ENCODE assay signal across 1 cellular context in the genomic region with DNA sequence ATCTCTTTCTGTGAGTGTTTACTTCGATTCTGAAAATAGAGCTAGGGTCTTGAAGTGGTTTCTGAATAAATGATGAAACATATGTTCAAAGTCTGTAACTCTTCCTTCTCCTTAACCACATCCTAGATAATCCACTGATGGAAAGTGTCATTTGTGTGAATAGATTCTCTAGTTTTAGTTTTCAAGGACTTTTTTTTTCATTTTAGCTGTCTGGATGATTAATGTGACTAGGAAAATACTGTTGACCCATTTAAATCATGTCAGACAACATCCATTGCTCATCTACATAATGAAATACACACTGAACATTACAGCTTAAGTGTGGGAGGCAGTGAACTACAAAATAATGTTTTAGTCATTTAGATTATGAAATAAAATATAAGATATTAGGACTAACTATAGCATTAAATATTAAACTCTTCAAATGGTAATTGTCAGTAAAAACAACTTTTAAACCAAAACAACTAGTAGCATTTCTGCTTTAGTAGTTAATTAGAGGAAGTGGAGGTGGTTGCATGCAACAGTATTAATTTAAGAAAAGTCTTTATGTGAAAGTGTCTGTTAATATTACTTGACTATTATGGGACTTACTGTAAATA.
TF ChIP-seq lines count a peak whose summit lies in the region.

No MANE protein-coding gene starts in this region.

TF ChIP-seq in K562, 482 proteins besides CTCF, POLR2A, EP300 and RAD21 (continued from another document and continues in another):
- TF ChIP-seq, protein P1, sequence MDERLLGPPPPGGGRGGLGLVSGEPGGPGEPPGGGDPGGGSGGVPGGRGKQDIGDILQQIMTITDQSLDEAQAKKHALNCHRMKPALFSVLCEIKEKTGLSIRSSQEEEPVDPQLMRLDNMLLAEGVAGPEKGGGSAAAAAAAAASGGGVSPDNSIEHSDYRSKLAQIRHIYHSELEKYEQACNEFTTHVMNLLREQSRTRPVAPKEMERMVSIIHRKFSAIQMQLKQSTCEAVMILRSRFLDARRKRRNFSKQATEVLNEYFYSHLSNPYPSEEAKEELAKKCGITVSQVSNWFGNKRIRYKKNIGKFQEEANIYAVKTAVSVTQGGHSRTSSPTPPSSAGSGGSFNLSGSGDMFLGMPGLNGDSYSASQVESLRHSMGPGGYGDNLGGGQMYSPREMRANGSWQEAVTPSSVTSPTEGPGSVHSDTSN (CRISPR knock-in tag; IDR thresholded peaks at IDR 0.05; ENCODE audit: low read depth), result peak; percentile 92; the same call in 1 of the 2 replicates
- TF ChIP-seq, protein P1 (tag; conservative IDR thresholded peaks at IDR 0.05; ENCODE audit: low read depth), result peak; percentile 100
- TF ChIP-seq SRSF3 (IDR thresholded peaks at IDR 0.05; ENCODE audit: insufficient read depth, low read length), result no peak
- TF ChIP-seq NCOA2 (IDR thresholded peaks at IDR 0.05; ENCODE audit: partially characterized antibody in 2 of 2), result peak in 1 of 2 experiments; percentile 34
- no peak for TF ChIP-seq MYBL2 (IDR thresholded peaks at IDR 0.05; ENCODE audit: low read depth)
- TF ChIP-seq MYBL2 (CRISPR knock-in tag; IDR thresholded peaks at IDR 0.05; ENCODE audit: borderline replicate concordance), result no peak
- TF ChIP-seq, protein P2, sequence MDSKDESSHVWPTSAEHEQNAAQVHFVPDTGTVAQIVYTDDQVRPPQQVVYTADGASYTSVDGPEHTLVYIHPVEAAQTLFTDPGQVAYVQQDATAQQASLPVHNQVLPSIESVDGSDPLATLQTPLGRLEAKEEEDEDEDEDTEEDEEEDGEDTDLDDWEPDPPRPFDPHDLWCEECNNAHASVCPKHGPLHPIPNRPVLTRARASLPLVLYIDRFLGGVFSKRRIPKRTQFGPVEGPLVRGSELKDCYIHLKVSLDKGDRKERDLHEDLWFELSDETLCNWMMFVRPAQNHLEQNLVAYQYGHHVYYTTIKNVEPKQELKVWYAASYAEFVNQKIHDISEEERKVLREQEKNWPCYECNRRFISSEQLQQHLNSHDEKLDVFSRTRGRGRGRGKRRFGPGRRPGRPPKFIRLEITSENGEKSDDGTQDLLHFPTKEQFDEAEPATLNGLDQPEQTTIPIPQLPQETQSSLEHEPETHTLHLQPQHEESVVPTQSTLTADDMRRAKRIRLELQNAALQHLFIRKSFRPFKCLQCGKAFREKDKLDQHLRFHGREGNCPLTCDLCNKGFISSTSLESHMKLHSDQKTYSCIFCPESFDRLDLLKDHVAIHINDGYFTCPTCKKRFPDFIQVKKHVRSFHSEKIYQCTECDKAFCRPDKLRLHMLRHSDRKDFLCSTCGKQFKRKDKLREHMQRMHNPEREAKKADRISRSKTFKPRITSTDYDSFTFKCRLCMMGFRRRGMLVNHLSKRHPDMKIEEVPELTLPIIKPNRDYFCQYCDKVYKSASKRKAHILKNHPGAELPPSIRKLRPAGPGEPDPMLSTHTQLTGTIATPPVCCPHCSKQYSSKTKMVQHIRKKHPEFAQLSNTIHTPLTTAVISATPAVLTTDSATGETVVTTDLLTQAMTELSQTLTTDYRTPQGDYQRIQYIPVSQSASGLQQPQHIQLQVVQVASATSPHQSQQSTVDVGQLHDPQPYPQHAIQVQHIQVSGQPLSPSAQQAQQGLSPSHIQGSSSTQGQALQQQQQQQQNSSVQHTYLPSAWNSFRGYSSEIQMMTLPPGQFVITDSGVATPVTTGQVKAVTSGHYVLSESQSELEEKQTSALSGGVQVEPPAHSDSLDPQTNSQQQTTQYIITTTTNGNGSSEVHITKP (IDR thresholded peaks at IDR 0.05; ENCODE audit: partially characterized antibody), result no peak
- TF ChIP-seq RFX5 (IDR thresholded peaks at IDR 0.05; ENCODE audit: low read depth, low read length), result no peak
- 0 out of 2 replicates have a peak, but pooled peaks have one; percentile 8 for TF ChIP-seq C11orf30 (IDR thresholded peaks at IDR 0.05; ENCODE audit: low read depth)
- peak; percentile 83 for TF ChIP-seq ZNF589 (CRISPR knock-in tag; IDR thresholded peaks at IDR 0.05; ENCODE audit: low read depth)
- peak; percentile 40; the same call in 1 of the 2 replicates for TF ChIP-seq NCOA1 (IDR thresholded peaks at IDR 0.05; ENCODE audit: low read depth)
- peak; percentile 53; the same call in 1 of the 2 replicates for TF ChIP-seq MTA1 (IDR thresholded peaks at IDR 0.05; ENCODE audit: borderline replicate concordance)
- no peak for TF ChIP-seq FIP1L1 (IDR thresholded peaks at IDR 0.05; ENCODE audit: low read depth, low read length, poor library complexity, severe bottlenecking)
- TF ChIP-seq ZNF644 (tag; IDR thresholded peaks at IDR 0.05; ENCODE audit: low read depth), result no peak
- no peak for TF ChIP-seq SIN3A (IDR thresholded peaks at IDR 0.05; ENCODE audit: borderline replicate concordance in 2 of 2, control insufficient read depth in 1 of 2, low read depth in 2 of 2, low read length in 2 of 2)
- TF ChIP-seq MCM2 (IDR thresholded peaks at IDR 0.05; ENCODE audit: low read depth), result no peak
- no peak for TF ChIP-seq ZNF184 (CRISPR knock-in tag; IDR thresholded peaks at IDR 0.05)
- TF ChIP-seq FUS (optimal IDR thresholded peaks at IDR 0.05; ENCODE audit: low read depth, low read length), result no peak
- TF ChIP-seq ZNF24 (IDR thresholded peaks at IDR 0.05), result no peak; the same call in 1 of the 2 replicates
- no peak for TF ChIP-seq GABPB2 (CRISPR knock-in tag; conservative IDR thresholded peaks at IDR 0.05)
- no peak for TF ChIP-seq ZC3H8 (IDR thresholded peaks at IDR 0.05)
- no peak for TF ChIP-seq SMAD2 (IDR thresholded peaks at IDR 0.05; ENCODE audit: low read depth, low read length)
- TF ChIP-seq, protein P3, sequence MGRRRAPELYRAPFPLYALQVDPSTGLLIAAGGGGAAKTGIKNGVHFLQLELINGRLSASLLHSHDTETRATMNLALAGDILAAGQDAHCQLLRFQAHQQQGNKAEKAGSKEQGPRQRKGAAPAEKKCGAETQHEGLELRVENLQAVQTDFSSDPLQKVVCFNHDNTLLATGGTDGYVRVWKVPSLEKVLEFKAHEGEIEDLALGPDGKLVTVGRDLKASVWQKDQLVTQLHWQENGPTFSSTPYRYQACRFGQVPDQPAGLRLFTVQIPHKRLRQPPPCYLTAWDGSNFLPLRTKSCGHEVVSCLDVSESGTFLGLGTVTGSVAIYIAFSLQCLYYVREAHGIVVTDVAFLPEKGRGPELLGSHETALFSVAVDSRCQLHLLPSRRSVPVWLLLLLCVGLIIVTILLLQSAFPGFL (CRISPR knock-in tag; IDR thresholded peaks at IDR 0.05), result no peak
- no peak for TF ChIP-seq NFRKB (IDR thresholded peaks at IDR 0.05; ENCODE audit: low read depth)
- TF ChIP-seq, protein P4, sequence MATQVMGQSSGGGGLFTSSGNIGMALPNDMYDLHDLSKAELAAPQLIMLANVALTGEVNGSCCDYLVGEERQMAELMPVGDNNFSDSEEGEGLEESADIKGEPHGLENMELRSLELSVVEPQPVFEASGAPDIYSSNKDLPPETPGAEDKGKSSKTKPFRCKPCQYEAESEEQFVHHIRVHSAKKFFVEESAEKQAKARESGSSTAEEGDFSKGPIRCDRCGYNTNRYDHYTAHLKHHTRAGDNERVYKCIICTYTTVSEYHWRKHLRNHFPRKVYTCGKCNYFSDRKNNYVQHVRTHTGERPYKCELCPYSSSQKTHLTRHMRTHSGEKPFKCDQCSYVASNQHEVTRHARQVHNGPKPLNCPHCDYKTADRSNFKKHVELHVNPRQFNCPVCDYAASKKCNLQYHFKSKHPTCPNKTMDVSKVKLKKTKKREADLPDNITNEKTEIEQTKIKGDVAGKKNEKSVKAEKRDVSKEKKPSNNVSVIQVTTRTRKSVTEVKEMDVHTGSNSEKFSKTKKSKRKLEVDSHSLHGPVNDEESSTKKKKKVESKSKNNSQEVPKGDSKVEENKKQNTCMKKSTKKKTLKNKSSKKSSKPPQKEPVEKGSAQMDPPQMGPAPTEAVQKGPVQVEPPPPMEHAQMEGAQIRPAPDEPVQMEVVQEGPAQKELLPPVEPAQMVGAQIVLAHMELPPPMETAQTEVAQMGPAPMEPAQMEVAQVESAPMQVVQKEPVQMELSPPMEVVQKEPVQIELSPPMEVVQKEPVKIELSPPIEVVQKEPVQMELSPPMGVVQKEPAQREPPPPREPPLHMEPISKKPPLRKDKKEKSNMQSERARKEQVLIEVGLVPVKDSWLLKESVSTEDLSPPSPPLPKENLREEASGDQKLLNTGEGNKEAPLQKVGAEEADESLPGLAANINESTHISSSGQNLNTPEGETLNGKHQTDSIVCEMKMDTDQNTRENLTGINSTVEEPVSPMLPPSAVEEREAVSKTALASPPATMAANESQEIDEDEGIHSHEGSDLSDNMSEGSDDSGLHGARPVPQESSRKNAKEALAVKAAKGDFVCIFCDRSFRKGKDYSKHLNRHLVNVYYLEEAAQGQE (CRISPR knock-in tag; IDR thresholded peaks at IDR 0.05; ENCODE audit: low read depth), result no peak
- TF ChIP-seq ZNF316 (IDR thresholded peaks at IDR 0.05), result no peak
- no peak for TF ChIP-seq PPARD (CRISPR knock-in tag; IDR thresholded peaks at IDR 0.05)
- TF ChIP-seq PHB (CRISPR knock-in tag; IDR thresholded peaks at IDR 0.05), result no peak
- no peak for TF ChIP-seq ZBTB8A (IDR thresholded peaks at IDR 0.05; ENCODE audit: partially characterized antibody)
- TF ChIP-seq ZNF830 (CRISPR knock-in tag; IDR thresholded peaks at IDR 0.05), result no peak
- TF ChIP-seq RHOXF2B (CRISPR knock-in tag; conservative IDR thresholded peaks at IDR 0.05), result no peak
- TF ChIP-seq, protein P5, sequence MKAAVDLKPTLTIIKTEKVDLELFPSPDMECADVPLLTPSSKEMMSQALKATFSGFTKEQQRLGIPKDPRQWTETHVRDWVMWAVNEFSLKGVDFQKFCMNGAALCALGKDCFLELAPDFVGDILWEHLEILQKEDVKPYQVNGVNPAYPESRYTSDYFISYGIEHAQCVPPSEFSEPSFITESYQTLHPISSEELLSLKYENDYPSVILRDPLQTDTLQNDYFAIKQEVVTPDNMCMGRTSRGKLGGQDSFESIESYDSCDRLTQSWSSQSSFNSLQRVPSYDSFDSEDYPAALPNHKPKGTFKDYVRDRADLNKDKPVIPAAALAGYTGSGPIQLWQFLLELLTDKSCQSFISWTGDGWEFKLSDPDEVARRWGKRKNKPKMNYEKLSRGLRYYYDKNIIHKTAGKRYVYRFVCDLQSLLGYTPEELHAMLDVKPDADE (conservative IDR thresholded peaks at IDR 0.05; ENCODE audit: control insufficient read depth, low read depth, low read length), result no peak
- peak; percentile 48 for TF ChIP-seq ZFP36 (IDR thresholded peaks at IDR 0.05; ENCODE audit: low read depth, low read length, partially characterized antibody)
- no peak for TF ChIP-seq PTBP1 (IDR thresholded peaks at IDR 0.05; ENCODE audit: low read depth, low read length)
- TF ChIP-seq TEAD1 (CRISPR knock-in tag; IDR thresholded peaks at IDR 0.05), result no peak
- 0 out of 2 replicates have a peak, but pooled peaks have one; percentile 29 for TF ChIP-seq STAT5A (IDR thresholded peaks at IDR 0.05; ENCODE audit: borderline replicate concordance, low read length)
- no peak for TF ChIP-seq NCOA4 (IDR thresholded peaks at IDR 0.05; ENCODE audit: partially characterized antibody)
- TF ChIP-seq HNRNPK (IDR thresholded peaks at IDR 0.05; ENCODE audit: low read depth, low read length, poor library complexity, severe bottlenecking), result no peak
- no peak for TF ChIP-seq FOXK2 (conservative IDR thresholded peaks at IDR 0.05 in 1 of 2, IDR thresholded peaks at IDR 0.05 in 1 of 2; ENCODE audit: low read depth in 2 of 2)
- TF ChIP-seq ERF (CRISPR knock-in tag; IDR thresholded peaks at IDR 0.05), result no peak
- TF ChIP-seq DDX20 (tag; IDR thresholded peaks at IDR 0.05; ENCODE audit: low read depth), result no peak
- TF ChIP-seq, protein P6, sequence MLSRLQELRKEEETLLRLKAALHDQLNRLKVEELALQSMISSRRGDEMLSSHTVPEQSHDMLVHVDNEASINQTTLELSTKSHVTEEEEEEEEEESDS (CRISPR knock-in tag; IDR thresholded peaks at IDR 0.05), result no peak
- no peak for TF ChIP-seq IRF2 (CRISPR knock-in tag; IDR thresholded peaks at IDR 0.05)
- TF ChIP-seq THRAP3 (IDR thresholded peaks at IDR 0.05; ENCODE audit: borderline replicate concordance), result no peak
- TF ChIP-seq RBFOX2 (IDR thresholded peaks at IDR 0.05; ENCODE audit: low read depth, low read length), result no peak
- TF ChIP-seq ARID2 (IDR thresholded peaks at IDR 0.05), result no peak
- no peak for TF ChIP-seq ZNF274 (IDR thresholded peaks at IDR 0.05; ENCODE audit: borderline replicate concordance, low read depth, low read length)
- TF ChIP-seq SLC30A9 (CRISPR knock-in tag; IDR thresholded peaks at IDR 0.05), result no peak
- TF ChIP-seq SAP30 (IDR thresholded peaks at IDR 0.05; ENCODE audit: borderline replicate concordance, insufficient read depth, low read depth, low read length, poor library complexity, severe bottlenecking), result no peak
- TF ChIP-seq, protein P7, sequence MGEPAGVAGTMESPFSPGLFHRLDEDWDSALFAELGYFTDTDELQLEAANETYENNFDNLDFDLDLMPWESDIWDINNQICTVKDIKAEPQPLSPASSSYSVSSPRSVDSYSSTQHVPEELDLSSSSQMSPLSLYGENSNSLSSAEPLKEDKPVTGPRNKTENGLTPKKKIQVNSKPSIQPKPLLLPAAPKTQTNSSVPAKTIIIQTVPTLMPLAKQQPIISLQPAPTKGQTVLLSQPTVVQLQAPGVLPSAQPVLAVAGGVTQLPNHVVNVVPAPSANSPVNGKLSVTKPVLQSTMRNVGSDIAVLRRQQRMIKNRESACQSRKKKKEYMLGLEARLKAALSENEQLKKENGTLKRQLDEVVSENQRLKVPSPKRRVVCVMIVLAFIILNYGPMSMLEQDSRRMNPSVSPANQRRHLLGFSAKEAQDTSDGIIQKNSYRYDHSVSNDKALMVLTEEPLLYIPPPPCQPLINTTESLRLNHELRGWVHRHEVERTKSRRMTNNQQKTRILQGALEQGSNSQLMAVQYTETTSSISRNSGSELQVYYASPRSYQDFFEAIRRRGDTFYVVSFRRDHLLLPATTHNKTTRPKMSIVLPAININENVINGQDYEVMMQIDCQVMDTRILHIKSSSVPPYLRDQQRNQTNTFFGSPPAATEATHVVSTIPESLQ (CRISPR knock-in tag; IDR thresholded peaks at IDR 0.05), result no peak
- TF ChIP-seq ZNF507 (tag; conservative IDR thresholded peaks at IDR 0.05), result no peak
- TF ChIP-seq RNF2 (IDR thresholded peaks at IDR 0.05), result peak; percentile 90; the same call in 1 of the 2 replicates
- no peak for TF ChIP-seq RAD51 (IDR thresholded peaks at IDR 0.05; ENCODE audit: borderline replicate concordance, low read depth)
- TF ChIP-seq NR3C1 (CRISPR knock-in tag; IDR thresholded peaks at IDR 0.05), result no peak
- TF ChIP-seq, protein P8, sequence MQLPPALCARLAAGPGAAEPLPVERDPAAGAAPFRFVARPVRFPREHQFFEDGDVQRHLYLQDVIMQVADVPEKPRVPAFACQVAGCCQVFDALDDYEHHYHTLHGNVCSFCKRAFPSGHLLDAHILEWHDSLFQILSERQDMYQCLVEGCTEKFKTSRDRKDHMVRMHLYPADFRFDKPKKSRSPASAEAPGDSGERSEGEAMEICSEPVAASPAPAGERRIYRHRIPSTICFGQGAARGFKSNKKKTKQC (CRISPR knock-in tag; IDR thresholded peaks at IDR 0.05), result no peak
